Comparison of ENCODE assay signal across 1 cellular context in genomic region chr10:125868372-125868975, GRCh38.
TF ChIP-seq lines count a peak whose summit lies in the region.

No MANE protein-coding gene starts in this region.

TF ChIP-seq in endothelial cell of umbilical vein, 7 proteins besides CTCF, POLR2A, EP300 and RAD21 (continued from another document):
- TF ChIP-seq POLR2AphosphoS5 (IDR thresholded peaks at IDR 0.05; ENCODE audit: insufficient read depth, low read depth, low read length), result no peak
TF ChIP-seq in endothelial cell of umbilical vein: peak in this region for 0.
